8 cellular contexts compared by ENCODE assay signal in genomic region chr14:69484444-69485113, GRCh38. TPM values are rescaled to one million over a fixed set of nuclear protein-coding genes. Genes with fewer than 3 reads are reported as not detected.
A peak's percentile ranks its signal among the peaks of the same experiment; 100 is the strongest.
DNase-seq lines count a peak whose midpoint lies in the region; ATAC-seq and TF ChIP-seq lines count a peak whose summit lies in the region.

Gene PLEKHD1, plus strand, starts transcription at chr14:69484728. Its CDS starts 238 bp downstream, at chr14:69484966.

- H2AFZ ChIP-seq in HCT116 (ENCODE audit: low read depth, low read length, poor library complexity, severe bottlenecking) = peak within 1 kb of the TSS; percentile 48

- CTCF ChIA-PET in HCT116 (lab: Charles Lee) = interaction anchor here (0.7 kb wide), 1 partner anchor 25 kb away, joined by 3 read pairs; no protein-coding TSS in a partner anchor
- CTCF ChIA-PET in CD8-positive, alpha-beta T cell (lab: Charles Lee) = no interaction called here

- no peak for TF ChIP-seq CTCF in HCT116 (IDR thresholded peaks at IDR 0.05 in 2 of 3, conservative IDR thresholded peaks at IDR 0.05 in 1 of 3; ENCODE audit: borderline replicate concordance in 1 of 3, insufficient read depth in 1 of 3, low read depth in 2 of 3, low read length in 2 of 3)
- TF ChIP-seq CTCF in spleen (IDR thresholded peaks at IDR 0.05 in 8 of 11, conservative IDR thresholded peaks at IDR 0.05 in 3 of 11) = no peak
- no peak for TF ChIP-seq CTCF in CD8-positive, alpha-beta T cell (IDR thresholded peaks at IDR 0.05)

- RAD21 ChIA-PET in HCT116 (lab: Charles Lee; ENCODE audit: low non-redundant PET in 1 of 2, low total read pairs in 2 of 2, uncharacterized antibody in 2 of 2, unreplicated experiment in 2 of 2) = no interaction called here

- H3K4me1 ChIP-seq in HCT116 (ENCODE audit: control insufficient read depth in 1 of 2, insufficient read depth in 2 of 2, low read length in 2 of 2) (peaks cover 0 to 12% of the 10 kb centered on the region in 2 experiments; a peak in 2 of 4 replicates), iPS-20b (ENCODE audit: insufficient read depth, low read length) (no peaks in the 10 kb centered on the region), spleen (peaks cover 9 to 21% (median 18%) of the 10 kb centered on the region in 6 donors)
- H3K4me1 ChIP-seq in CD8-positive, alpha-beta T cell (ENCODE audit: insufficient read depth, low read length) = no peaks in the 10 kb centered on the region

- H3K9me3 ChIP-seq in HCT116 (ENCODE audit: control insufficient read depth in 1 of 2, insufficient read depth in 1 of 2, low read depth in 1 of 2, low read length in 2 of 2) (no peaks in the 10 kb centered on the region), iPS-20b (ENCODE audit: insufficient read depth, low read depth, low read length) (no peaks in the 10 kb centered on the region), spleen (no peaks in the 10 kb centered on the region)
- H3K9me3 ChIP-seq in CD8-positive, alpha-beta T cell (ENCODE audit: low read length) = no peaks in the 10 kb centered on the region

- no peaks in the 10 kb centered on the region for H3K9me2 ChIP-seq in HCT116 (ENCODE audit: insufficient read depth)

- H3K4me3 Mint-ChIP-seq in activated naive CD8-positive, alpha-beta T cell treated with anti-CD3 and anti-CD28 coated beads, Interleukin-2, amount 10 ng/mL, durations not matched to agents 7 days and 5 days = peak within 1 kb of the TSS; percentile 42
- no peak within 1 kb of the TSS for H3K4me3 Mint-ChIP-seq in CD8-positive, alpha-beta T cell

- peak within 1 kb of the TSS; percentile 36 to 54 for H3K4me3 ChIP-seq in HCT116 (replicated peaks in 1 of 2; ENCODE audit: low read depth in 1 of 2, low read length in 2 of 2)
- H3K4me3 ChIP-seq in iPS-20b (ENCODE audit: low read length) = peak within 1 kb of the TSS; percentile 78
- H3K4me3 ChIP-seq in spleen = peak within 1 kb of the TSS in 7 of 8 donors; percentile 9 to 61 (median 26)
- no peak within 1 kb of the TSS for H3K4me3 ChIP-seq in CD8-positive, alpha-beta T cell (ENCODE audit: low read depth, low read length)

- H4K20me1 ChIP-seq in HCT116 (ENCODE audit: insufficient read depth) = no peaks in the 10 kb centered on the region

- no peaks in the 10 kb centered on the region for H3K36me3 ChIP-seq in HCT116 (ENCODE audit: control insufficient read depth in 1 of 2, insufficient read depth in 2 of 2, low read length in 2 of 2)
- no peaks in the 10 kb centered on the region for H3K36me3 ChIP-seq in iPS-20b (ENCODE audit: insufficient read depth, low read depth, low read length)
- H3K36me3 ChIP-seq in spleen = no peaks in the 10 kb centered on the region
- H3K36me3 ChIP-seq in CD8-positive, alpha-beta T cell (ENCODE audit: insufficient read depth, low read length) = no peaks in the 10 kb centered on the region

- peak within 1 kb of the TSS; percentile 85 for H3K4me2 ChIP-seq in HCT116 (ENCODE audit: low read length)

- DNase-seq in HCT116 (ENCODE audit: low read depth, low spot score) (peak; percentile 18), spleen (no peak), NCI-H446 treated with DMSO at 0.1 percent for 48 hours (lab: John Stamatoyannopoulos, UW) (no peak), middle frontal gyrus (ENCODE audit: extremely low spot score, low spot score) (no peak)
- DNase-seq in activated naive CD8-positive, alpha-beta T cell treated with anti-CD3 and anti-CD28 coated beads, Interleukin-2, amount 10 ng/mL, durations not matched to agents 7 days and 5 days = no peak
- no peak for DNase-seq in CD8-positive, alpha-beta T cell

- peak; percentile 97 for ATAC-seq in HCT116
- ATAC-seq in activated naive CD8-positive, alpha-beta T cell treated with anti-CD3 and anti-CD28 coated beads, Interleukin-2, amount 10 ng/mL, durations not matched to agents 7 days and 5 days (ENCODE audit: low read depth) = no peak
- no peak for ATAC-seq in GM18498 (IDR thresholded peaks at IDR 0.05; ENCODE audit: unreplicated experiment)
- ATAC-seq in CD8-positive, alpha-beta T cell = no peak

- H3K27me3 ChIP-seq in HCT116 (ENCODE audit: insufficient read depth, low read length) (no peaks in the 10 kb centered on the region), iPS-20b (ENCODE audit: insufficient read depth, low read length) (peaks cover 87% of the 10 kb centered on the region), spleen (replicated peaks in 1 of 7) (peaks cover 13 to 66% (median 34%) of the 10 kb centered on the region in 7 donors)
- peaks cover 5% of the 10 kb centered on the region for H3K27me3 ChIP-seq in CD8-positive, alpha-beta T cell (ENCODE audit: insufficient read depth, low read length)

- no TSS peak for BruUV-seq in HCT116 (replicated peaks; lab: Mats Ljungman, UMichigan)

- H3K4me1 Mint-ChIP-seq in activated naive CD8-positive, alpha-beta T cell treated with anti-CD3 and anti-CD28 coated beads, Interleukin-2, amount 10 ng/mL, durations not matched to agents 7 days and 5 days = peaks cover 4% of the 10 kb centered on the region
- H3K4me1 Mint-ChIP-seq in CD8-positive, alpha-beta T cell (ENCODE audit: low read depth) = peaks cover 2% of the 10 kb centered on the region

- no peaks in the 10 kb centered on the region for H3K36me3 Mint-ChIP-seq in activated naive CD8-positive, alpha-beta T cell treated with anti-CD3 and anti-CD28 coated beads, Interleukin-2, amount 10 ng/mL, durations not matched to agents 7 days and 5 days
- no peaks in the 10 kb centered on the region for H3K36me3 Mint-ChIP-seq in CD8-positive, alpha-beta T cell

- POLR2A ChIA-PET in HCT116 (lab: Charles Lee) = interaction anchor here (0.7 kb wide), 1 partner anchor 19 kb away, joined by 3 read pairs; no protein-coding TSS in a partner anchor
- POLR2A ChIA-PET in activated naive CD8-positive, alpha-beta T cell treated with anti-CD3 and anti-CD28 coated beads, Interleukin-2, amount 10 ng/mL, durations not matched to agents 7 days and 5 days (lab: Charles Lee) = no interaction called here
- POLR2A ChIA-PET in CD8-positive, alpha-beta T cell (lab: Charles Lee) = no interaction called here

- peaks cover 55% of the 10 kb centered on the region for H3K27me3 Mint-ChIP-seq in activated naive CD8-positive, alpha-beta T cell treated with anti-CD3 and anti-CD28 coated beads, Interleukin-2, amount 10 ng/mL, durations not matched to agents 7 days and 5 days
- peaks cover 35% of the 10 kb centered on the region for H3K27me3 Mint-ChIP-seq in CD8-positive, alpha-beta T cell (ENCODE audit: low read depth)

- H3K9ac ChIP-seq in HCT116 (ENCODE audit: low read length) (peak within 1 kb of the TSS; percentile 17; the same call in 1 of the 2 replicates), iPS-20b (ENCODE audit: low read depth, low read length) (peak within 1 kb of the TSS; percentile 27; the same call in 1 of the 2 replicates)

- H3K9me3 Mint-ChIP-seq in activated naive CD8-positive, alpha-beta T cell treated with anti-CD3 and anti-CD28 coated beads, Interleukin-2, amount 10 ng/mL, durations not matched to agents 7 days and 5 days = no peaks in the 10 kb centered on the region
- H3K9me3 Mint-ChIP-seq in CD8-positive, alpha-beta T cell = no peaks in the 10 kb centered on the region

- no peak within 1 kb of the TSS for H3K27ac Mint-ChIP-seq in activated naive CD8-positive, alpha-beta T cell treated with anti-CD3 and anti-CD28 coated beads, Interleukin-2, amount 10 ng/mL, durations not matched to agents 7 days and 5 days
- H3K27ac Mint-ChIP-seq in CD8-positive, alpha-beta T cell = no peak within 1 kb of the TSS

- TF ChIP-seq POLR2A in HCT116 (IDR thresholded peaks at IDR 0.05; ENCODE audit: borderline replicate concordance, extremely low read depth, insufficient read depth, insufficient read length) = no peak
- no peak for TF ChIP-seq POLR2A in spleen (IDR thresholded peaks at IDR 0.05)

- intact Hi-C loops in HCT116 (cut with micrococcal nuclease) = no loop called here
- intact Hi-C loops in spleen (cut with DNase I; ENCODE audit: low total_unique reads) = no loop called here
- intact Hi-C loops in CD8-positive, alpha-beta T cell (cut with DNase I, micrococcal nuclease) = no loop called here

- no peaks in the 10 kb centered on the region for H3K79me2 ChIP-seq in HCT116 (ENCODE audit: insufficient read depth, low read length)

- 2 to 7% (median 3%) methylated on average over 26 to 72 of the region's 72 CpGs for WGBS in spleen, 5 donors

- H3K27ac ChIP-seq in HCT116 (ENCODE audit: low read depth, low read length) (no peak within 1 kb of the TSS), iPS-20b (ENCODE audit: low read length) (no peak within 1 kb of the TSS), spleen (no peak within 1 kb of the TSS)
- no peak within 1 kb of the TSS for H3K27ac ChIP-seq in CD8-positive, alpha-beta T cell (ENCODE audit: low read depth, low read length)

- no peak for TF ChIP-seq RAD21 in HCT116 (IDR thresholded peaks at IDR 0.05; ENCODE audit: low read depth)

TF ChIP-seq in HCT116, 20 proteins besides CTCF, POLR2A, EP300 and RAD21:
- no peak for TF ChIP-seq POLR2AphosphoS5 (IDR thresholded peaks at IDR 0.05; ENCODE audit: low read depth, low read length)
- no peak for TF ChIP-seq ZFX (IDR thresholded peaks at IDR 0.05)
- no peak for TF ChIP-seq EZH2phosphoT487 (IDR thresholded peaks at IDR 0.05; ENCODE audit: borderline replicate concordance)

RNA-seq across cellular contexts. Expression of gene PLEKHD1, which starts in this region (rescaled TPM):
- total RNA-seq in HCT116 (2021; ENCODE audit: unreplicated experiment) = 1.2 TPM
- 0.52 and 0.66 TPM in 2 replicates for polyA plus RNA-seq in HCT116 (2012)
- under 1 TPM; 0.08 to 0.11 TPM for total RNA-seq in activated naive CD8-positive, alpha-beta T cell treated with anti-CD3 and anti-CD28 coated beads, Interleukin-2, amount 10 ng/mL, durations not matched to agents 7 days and 5 days
- total RNA-seq in spleen = under 1 TPM in 6 of 7 donors, not detected in 1; 0.07 to 0.46 (median 0.22) TPM
- under 1 TPM; 0.06 to 0.17 (median 0.09) TPM for polyA plus RNA-seq in spleen
- under 1 TPM; 0.28 to 0.46 TPM for total RNA-seq in CD8-positive, alpha-beta T cell
